In genomic region chr7:114923403-114923713, GRCh38 we compare ENCODE assay signal across 8 cellular contexts. TPM values are rescaled to one million over a fixed set of nuclear protein-coding genes. Genes with fewer than 3 reads are reported as not detected.
A peak's percentile ranks its signal among the peaks of the same experiment; 100 is the strongest.
DNase-seq lines count a peak whose midpoint lies in the region; ATAC-seq and TF ChIP-seq lines count a peak whose summit lies in the region.

No MANE protein-coding gene starts in this region.

- intact Hi-C loops in activated CD4-positive, alpha-beta memory T cell treated with anti-CD3 and anti-CD28 coated beads for 36 hours (cut with micrococcal nuclease), result loop anchor here (1.0 to 10.0 kb wide), 6 partner anchors 8 to 1287 kb away; partner anchors contain the start of gene TES
- intact Hi-C loops in spleen (cut with DNase I; ENCODE audit: low total_unique reads), result no loop called here

- H3K9me3 ChIP-seq in iPS DF 6.9 (ENCODE audit: control insufficient read depth, insufficient read depth, low read length), result no peaks in the 10 kb centered on the region
- no peaks in the 10 kb centered on the region for H3K9me3 ChIP-seq in spleen

- no peaks in the 10 kb centered on the region for H3K4me1 ChIP-seq in iPS DF 6.9 (ENCODE audit: control insufficient read depth, insufficient read depth, low read length)
- H3K4me1 ChIP-seq in spleen, result peaks cover 31 to 71% (median 56%) of the 10 kb centered on the region in 6 donors

- no peak for TF ChIP-seq CTCF in spleen (IDR thresholded peaks at IDR 0.05 in 8 of 11, conservative IDR thresholded peaks at IDR 0.05 in 3 of 11)

- POLR2A ChIA-PET in activated CD4-positive, alpha-beta memory T cell treated with anti-CD3 and anti-CD28 coated beads for 36 hours (lab: Charles Lee), result interaction anchor here (0.6 to 5.1 kb wide), 13 partner anchors 9 to 125 kb away, joined by 3 to 26 read pairs (median 3); no protein-coding TSS in a partner anchor

- no CpG with 5 or more reads among the region's 4 CpGs for WGBS in iPS DF 6.9 (ENCODE audit: insufficient coverage, insufficient read length)
- 1 to 3% (median 2%) methylated on average over 4 of the region's 4 CpGs for WGBS in spleen, 5 donors

- no peaks in the 10 kb centered on the region for H3K27me3 Mint-ChIP-seq in activated CD4-positive, alpha-beta memory T cell treated with anti-CD3 and anti-CD28 coated beads for 36 hours

- no peaks in the 10 kb centered on the region for H3K9me3 Mint-ChIP-seq in activated CD4-positive, alpha-beta memory T cell treated with anti-CD3 and anti-CD28 coated beads for 36 hours

- H3K4me3 ChIP-seq in iPS DF 6.9 (ENCODE audit: low read length), result peak overlapping the region; percentile 77; the same call in 1 of the 2 replicates
- H3K4me3 ChIP-seq in spleen, result peak overlapping the region; percentile 62 to 84 (median 67)

- peak overlapping the region; percentile 93 for H3K27ac Mint-ChIP-seq in activated CD4-positive, alpha-beta memory T cell treated with anti-CD3 and anti-CD28 coated beads for 36 hours

- peak overlapping the region; percentile 87 for H3K4me3 Mint-ChIP-seq in activated CD4-positive, alpha-beta memory T cell treated with anti-CD3 and anti-CD28 coated beads for 36 hours

- H3K27me3 ChIP-seq in iPS DF 6.9 (ENCODE audit: control insufficient read depth, insufficient read depth, low read length) (no peaks in the 10 kb centered on the region), spleen (replicated peaks in 1 of 7) (no peaks in the 10 kb centered on the region)

- no peak for TF ChIP-seq POLR2A in spleen (IDR thresholded peaks at IDR 0.05)

- ATAC-seq in HG02973 (IDR thresholded peaks at IDR 0.05; ENCODE audit: unreplicated experiment) (peak; percentile 20), HG03460 (IDR thresholded peaks at IDR 0.05; ENCODE audit: unreplicated experiment) (no peak), HG03280 (IDR thresholded peaks at IDR 0.05; ENCODE audit: unreplicated experiment) (no peak), HG02852 (IDR thresholded peaks at IDR 0.05; ENCODE audit: unreplicated experiment) (no peak)

- CTCF ChIA-PET in activated CD4-positive, alpha-beta memory T cell treated with anti-CD3 and anti-CD28 coated beads for 36 hours (lab: Charles Lee), result interaction anchor here (0.6 to 3.6 kb wide), 5 partner anchors 16 to 293 kb away, joined by 3 to 21 read pairs (median 7); no protein-coding TSS in a partner anchor

- H3K4me1 Mint-ChIP-seq in activated CD4-positive, alpha-beta memory T cell treated with anti-CD3 and anti-CD28 coated beads for 36 hours (ENCODE audit: low read depth), result peaks cover 53% of the 10 kb centered on the region

- no peak overlapping the region for H3K27ac ChIP-seq in iPS DF 6.9 (ENCODE audit: low read length)
- H3K27ac ChIP-seq in spleen, result peak overlapping the region; percentile 90 to 97 (median 94)

- H3K36me3 Mint-ChIP-seq in activated CD4-positive, alpha-beta memory T cell treated with anti-CD3 and anti-CD28 coated beads for 36 hours, result peaks cover 13% of the 10 kb centered on the region

- H3K36me3 ChIP-seq in iPS DF 6.9 (ENCODE audit: control insufficient read depth, insufficient read depth, low read length), result no peaks in the 10 kb centered on the region
- H3K36me3 ChIP-seq in spleen, result no peaks in the 10 kb centered on the region

- no peak for DNase-seq in activated CD4-positive, alpha-beta memory T cell treated with anti-CD3 and anti-CD28 coated beads for 36 hours
- no peak for DNase-seq in iPS DF 6.9 (ENCODE audit: low read depth, low spot score)
- DNase-seq in spleen, result no peak
- no peak for DNase-seq in NCI-H187 (lab: John Stamatoyannopoulos, UW)

RNA-seq across cellular contexts. Expression of gene MDFIC, which starts 1.5 kb away (rescaled TPM):
- total RNA-seq in activated CD4-positive, alpha-beta memory T cell treated with anti-CD3 and anti-CD28 coated beads for 36 hours, result 10 to 100 TPM; 78.0 to 82.3 TPM
- 10 to 100 TPM; 39.0 to 97.3 (median 62.2) TPM for total RNA-seq in spleen
- 10 to 100 TPM; 22.1 to 32.8 (median 26.2) TPM for polyA plus RNA-seq in spleen
